12 cellular contexts compared by ENCODE assay signal in genomic region chr16:89842471-89843408, GRCh38. TPM values are rescaled to one million over a fixed set of nuclear protein-coding genes. Genes with fewer than 3 reads are reported as not detected.
A peak's percentile ranks its signal among the peaks of the same experiment; 100 is the strongest.
DNase-seq lines count a peak whose midpoint lies in the region; ATAC-seq and TF ChIP-seq lines count a peak whose summit lies in the region.
"Had no signal": no experiment of that assay in that cellular context is flagged by ENCODE, and none has a peak within 500 bp of the region (broad histone marks: within the 10 kb centered on the region; RNA-seq: fewer than 3 reads in every experiment).

No MANE protein-coding gene starts in this region.

- H3K27ac ChIP-seq in esophagus muscularis mucosa (replicated peaks in 1 of 4), result no peak overlapping the region
- H3K27ac ChIP-seq: cardiac muscle cell, gastrocnemius medialis had no signal

- H3K4me3 ChIP-seq in AG10803 (ENCODE audit: low read length) (no peak overlapping the region), H7 (ENCODE audit: insufficient read depth, low read depth, low read length) (no peak overlapping the region), adipocyte (ENCODE audit: low read length) (no peak overlapping the region), esophagus muscularis mucosa (no peak overlapping the region)
- H3K4me3 ChIP-seq: cardiac muscle cell, gastrocnemius medialis had no signal

- no peak for ATAC-seq in HG03439 (IDR thresholded peaks at IDR 0.05; ENCODE audit: unreplicated experiment)
- ATAC-seq in HG03135 (IDR thresholded peaks at IDR 0.05; ENCODE audit: unreplicated experiment), result no peak
- ATAC-seq: gastrocnemius medialis had no signal

- H3K9me3 ChIP-seq in adipocyte (ENCODE audit: control insufficient read depth, low read length) (no peaks in the 10 kb centered on the region), esophagus muscularis mucosa (no peaks in the 10 kb centered on the region)
- H3K9me3 ChIP-seq: Caco-2, gastrocnemius medialis had no signal

- H3K27me3 ChIP-seq in H7 (ENCODE audit: control insufficient read depth, insufficient read depth, low read length) (no peaks in the 10 kb centered on the region), adipocyte (replicated peaks; ENCODE audit: control insufficient read depth, insufficient read depth, low read length) (peaks cover 4% of the 10 kb centered on the region), esophagus muscularis mucosa (no peaks in the 10 kb centered on the region)
- H3K27me3 ChIP-seq: cardiac muscle cell, gastrocnemius medialis had no signal

- WGBS in esophagus muscularis mucosa, result 76% methylated on average over 22 of the region's 26 CpGs

- TF ChIP-seq CTCF in AG10803 (conservative IDR thresholded peaks at IDR 0.05; ENCODE audit: low read length) (no peak), esophagus muscularis mucosa (IDR thresholded peaks at IDR 0.05) (no peak)

- no peak for TF ChIP-seq EP300 in esophagus muscularis mucosa (IDR thresholded peaks at IDR 0.05)

- no peak for TF ChIP-seq POLR2A in esophagus muscularis mucosa (IDR thresholded peaks at IDR 0.05; ENCODE audit: low read depth)

- DNase-seq in AG10803 (ENCODE audit: low read depth), result peak; percentile 76
- peak; percentile 56 for DNase-seq in H7
- peak; percentile 67 for DNase-seq in adipocyte (ENCODE audit: low read depth)
- peak; percentile 69 for DNase-seq in iris pigment epithelial cell (ENCODE audit: low read depth)
- no peak for DNase-seq in esophagus muscularis mucosa (ENCODE audit: extremely low spot score)
- DNase-seq in pons (ENCODE audit: low spot score), result no peak
- DNase-seq: gastrocnemius medialis, NCI-H510A treated with DMSO at 0.1 percent for 48 hours had no signal

- intact Hi-C loops in esophagus muscularis mucosa (cut with DNase I), result no loop called here

- H3K36me3 ChIP-seq in H7 (replicated peaks; ENCODE audit: control insufficient read depth, insufficient read depth, low read length), result no peaks in the 10 kb centered on the region
- no peaks in the 10 kb centered on the region for H3K36me3 ChIP-seq in adipocyte (ENCODE audit: control insufficient read depth, insufficient read depth, low read length, severe bottlenecking)
- H3K36me3 ChIP-seq in esophagus muscularis mucosa, result no peaks in the 10 kb centered on the region
- H3K36me3 ChIP-seq: cardiac muscle cell, gastrocnemius medialis had no signal

- H3K9ac ChIP-seq in adipocyte (ENCODE audit: low read length), result no peak overlapping the region

- H3K4me1 ChIP-seq in adipocyte (ENCODE audit: control insufficient read depth, insufficient read depth, low read length) (peaks cover 2% of the 10 kb centered on the region), esophagus muscularis mucosa (peaks cover 0 to under 1% (median 0%) of the 10 kb centered on the region in 4 donors)
- H3K4me1 ChIP-seq: gastrocnemius medialis had no signal

RNA-seq across cellular contexts. Expression of gene SPIRE2, which starts 14.5 kb away (rescaled TPM):
- total RNA-seq in H7 (2014; rRNA removed; shearing (Covaris generic)), result 8.2 and 9.6 TPM in 2 replicates
- 1 to 10 TPM; 1.8 to 7.2 (median 4.2) TPM for total RNA-seq in esophagus muscularis mucosa

RNA-seq across cellular contexts. Expression of gene FANCA, which starts 26.3 kb away (rescaled TPM):
- total RNA-seq in H7 (2014; rRNA removed; shearing (Covaris generic)), result 51.9 and 52.0 TPM in 2 replicates
- total RNA-seq in esophagus muscularis mucosa, result 1 to 10 TPM in 2 of 4 donors, under 1 TPM in 2; 0.17 to 3.0 (median 0.95) TPM

RNA-seq across cellular contexts. Expression of gene TCF25, which starts 30.7 kb away (rescaled TPM):
- total RNA-seq in H7 (2014; rRNA removed; shearing (Covaris generic)), result 70.5 and 71.8 TPM in 2 replicates
- total RNA-seq in esophagus muscularis mucosa, result 100 to 1,000 TPM; 126 to 151 (median 137) TPM

Comparison
In these comparisons a context has a peak if more than half of its experiments do, and no peak if none do; other contexts are left out.
1. DNase-seq: peak in AG10803 (single experiment), H7 (single experiment), adipocyte (single experiment) and iris pigment epithelial cell (single experiment); none in esophagus muscularis mucosa (single experiment) and pons (single experiment).
2. RNA of gene FANCA, which starts 26.3 kb away (total RNA-seq): 51.9 to 52.0 TPM in H7; 0.17 to 3.0 TPM in esophagus muscularis mucosa; every median in the first group is over 10 times any median in the second.